8 cellular contexts compared by ENCODE assay signal in the genomic region with DNA sequence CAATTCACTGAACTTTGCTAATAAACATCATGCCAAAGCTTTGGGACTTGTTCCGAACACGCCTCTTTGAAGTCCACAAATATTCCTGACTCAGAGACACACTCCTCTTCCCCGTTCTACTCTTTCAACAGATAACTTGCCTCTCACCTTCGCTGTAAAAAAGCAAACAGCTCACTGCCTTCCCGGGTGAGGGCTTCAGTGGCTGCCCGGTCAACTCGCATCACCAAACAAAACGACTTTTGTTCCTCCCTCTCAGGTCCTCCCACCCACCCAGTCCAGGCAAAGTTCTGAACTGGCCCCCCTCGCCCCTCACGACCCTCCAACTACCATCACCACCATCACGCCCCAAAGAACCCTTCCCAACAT. TPM values are rescaled to one million over a fixed set of nuclear protein-coding genes. Genes with fewer than 3 reads are reported as not detected.
DNase-seq lines count a peak whose midpoint lies in the region; ATAC-seq and TF ChIP-seq lines count a peak whose summit lies in the region.

No MANE protein-coding gene starts in this region.

- H3K27me3 ChIP-seq in Peyer's patch (no peaks in the 10 kb centered on the region), esophagus muscularis mucosa (peaks cover 0 to 4% (median 0%) of the 10 kb centered on the region in 4 donors)
- peaks cover 19% of the 10 kb centered on the region for H3K27me3 ChIP-seq in effector memory CD4-positive, alpha-beta T cell (replicated peaks; ENCODE audit: control insufficient read depth, insufficient read depth, low read length, poor library complexity, severe bottlenecking)

- H3K4me1 Mint-ChIP-seq in osteocyte (ENCODE audit: unreplicated experiment), result peaks cover 53% of the 10 kb centered on the region

- TF ChIP-seq POLR2A in Peyer's patch (IDR thresholded peaks at IDR 0.05), result no peak
- TF ChIP-seq POLR2A in esophagus muscularis mucosa (IDR thresholded peaks at IDR 0.05; ENCODE audit: low read depth), result no peak

- H3K4me1 ChIP-seq in Peyer's patch, result peaks cover 0 to 14% (median 6%) of the 10 kb centered on the region in 4 donors
- H3K4me1 ChIP-seq in esophagus muscularis mucosa, result peaks cover 32 to 76% (median 62%) of the 10 kb centered on the region in 4 donors
- H3K4me1 ChIP-seq in effector memory CD4-positive, alpha-beta T cell (ENCODE audit: control insufficient read depth, insufficient read depth, low read length, poor library complexity, severe bottlenecking), result peaks cover 18% of the 10 kb centered on the region

- no peaks in the 10 kb centered on the region for H3K9me3 ChIP-seq in Peyer's patch
- no peaks in the 10 kb centered on the region for H3K9me3 ChIP-seq in esophagus muscularis mucosa
- no peaks in the 10 kb centered on the region for H3K9me3 ChIP-seq in effector memory CD4-positive, alpha-beta T cell (ENCODE audit: control insufficient read depth, low read length)

- no peaks in the 10 kb centered on the region for H3K36me3 ChIP-seq in Peyer's patch
- H3K36me3 ChIP-seq in esophagus muscularis mucosa, result peaks cover 4 to 28% (median 11%) of the 10 kb centered on the region in 4 donors
- no peaks in the 10 kb centered on the region for H3K36me3 ChIP-seq in effector memory CD4-positive, alpha-beta T cell (ENCODE audit: control insufficient read depth, insufficient read depth, low read length)

- H3K4me3 ChIP-seq in Peyer's patch (peak overlapping the region in 3 of 4 donors; percentile 26 to 89 (median 87)), esophagus muscularis mucosa (peak overlapping the region; percentile 80 to 91 (median 88))
- H3K4me3 ChIP-seq in effector memory CD4-positive, alpha-beta T cell (ENCODE audit: insufficient read depth, low read depth, low read length, poor library complexity, severe bottlenecking), result no peak overlapping the region

- TF ChIP-seq EP300 in esophagus muscularis mucosa (IDR thresholded peaks at IDR 0.05), result no peak

- H3K27ac ChIP-seq in Peyer's patch (peak overlapping the region; percentile 55 to 98 (median 86)), esophagus muscularis mucosa (replicated peaks in 1 of 4) (peak overlapping the region; percentile 99 to 100 (median 99))
- H3K27ac ChIP-seq in effector memory CD4-positive, alpha-beta T cell (ENCODE audit: insufficient read depth, low read length, poor library complexity, severe bottlenecking), result no peak overlapping the region

- no peaks in the 10 kb centered on the region for H3K9me3 Mint-ChIP-seq in osteocyte (ENCODE audit: unreplicated experiment)

- peak overlapping the region; percentile 99 for H3K27ac Mint-ChIP-seq in osteocyte (ENCODE audit: unreplicated experiment)

- DNase-seq in GM04503 (ENCODE audit: low read depth), result peak; percentile 80
- DNase-seq in Peyer's patch, result no peak
- DNase-seq in esophagus muscularis mucosa (ENCODE audit: extremely low spot score), result peak; percentile 91
- DNase-seq in osteocyte (ENCODE audit: extremely low spot score, unreplicated experiment), result no peak
- DNase-seq in effector memory CD4-positive, alpha-beta T cell, result no peak
- no peak for DNase-seq in SKM-1 treated with dmso at 0.1 percent for 144 hours (lab: John Stamatoyannopoulos, UW; ENCODE audit: unreplicated experiment)

- TF ChIP-seq CTCF in Peyer's patch (IDR thresholded peaks at IDR 0.05), result no peak
- no peak for TF ChIP-seq CTCF in esophagus muscularis mucosa (IDR thresholded peaks at IDR 0.05)
- TF ChIP-seq CTCF in osteocyte (IDR thresholded peaks at IDR 0.05), result no peak

- no peak for ATAC-seq in GM19035 (IDR thresholded peaks at IDR 0.05; ENCODE audit: unreplicated experiment)
- no peak for ATAC-seq in HG02981 (IDR thresholded peaks at IDR 0.05; ENCODE audit: unreplicated experiment)

- WGBS in esophagus muscularis mucosa, result 8% methylated on average over 10 of the region's 11 CpGs

- H3K36me3 Mint-ChIP-seq in osteocyte (ENCODE audit: unreplicated experiment), result peaks cover 22% of the 10 kb centered on the region

- peak overlapping the region; percentile 97 for H3K4me3 Mint-ChIP-seq in osteocyte (ENCODE audit: unreplicated experiment)

- no peaks in the 10 kb centered on the region for H3K27me3 Mint-ChIP-seq in osteocyte (ENCODE audit: unreplicated experiment)

- intact Hi-C loops in esophagus muscularis mucosa (cut with DNase I), result loop anchor here (5.0 to 10.0 kb wide), 2 partner anchors 175 to 273 kb away; no protein-coding TSS in a partner anchor

RNA-seq across cellular contexts. Expression of gene CCN1, which starts 0.5 kb away (rescaled TPM):
- total RNA-seq in Peyer's patch, result 100 to 1,000 TPM in 1 of 4 donors, 10 to 100 TPM in 1, 1 to 10 TPM in 2; 1.8 to 427 (median 13.4) TPM
- total RNA-seq in esophagus muscularis mucosa, result 100 to 1,000 TPM in 1 of 4 donors, 10 to 100 TPM in 3; 65.4 to 157 (median 75.9) TPM
- total RNA-seq in osteocyte, result 412 and 526 TPM in 2 replicates

Comparison
In these comparisons a context has a peak if more than half of its experiments do, and no peak if none do; other contexts are left out.
1. DNase-seq: peak in GM04503 (single experiment) and esophagus muscularis mucosa (single experiment); none in Peyer's patch (0 of 3), osteocyte (single experiment), effector memory CD4-positive, alpha-beta T cell (0 of 3) and SKM-1 treated with dmso at 0.1 percent for 144 hours (single experiment).